Comparison of ENCODE assay signal across 8 cellular contexts in the genomic region with DNA sequence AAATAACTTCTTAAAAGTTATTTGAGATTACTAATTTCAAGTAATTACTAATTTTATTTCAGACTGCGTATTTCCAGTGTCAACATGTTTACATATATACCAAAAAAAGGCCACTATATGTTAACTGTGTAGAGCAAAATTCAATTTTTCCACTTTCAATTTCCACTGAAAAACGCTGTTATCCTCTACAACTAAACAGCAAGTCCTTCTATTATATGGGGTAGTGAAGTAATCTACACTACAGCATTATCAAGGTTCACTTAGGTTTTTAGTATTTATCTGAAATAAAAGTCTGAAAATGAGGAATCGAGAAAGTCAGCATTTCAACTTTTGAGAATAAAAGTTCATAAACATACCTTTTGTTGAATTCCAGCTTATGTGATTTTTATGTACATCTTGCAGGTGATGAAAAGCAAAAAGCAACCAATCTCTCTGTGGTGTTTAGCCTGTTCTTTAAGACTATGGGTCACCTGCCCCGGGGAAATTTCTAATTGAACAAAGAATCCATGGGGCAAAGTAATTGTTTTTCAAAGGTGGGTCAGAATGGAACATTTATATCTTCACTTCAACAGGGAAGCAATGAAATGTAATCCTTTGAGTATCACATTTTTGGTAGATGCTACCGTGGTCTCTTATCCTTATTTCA. TPM values are rescaled to one million over a fixed set of nuclear protein-coding genes. Genes with fewer than 3 reads are reported as not detected.
DNase-seq lines count a peak whose midpoint lies in the region; ATAC-seq and TF ChIP-seq lines count a peak whose summit lies in the region.

No MANE protein-coding gene starts in this region.

- no peaks in the 10 kb centered on the region for H3K27me3 Mint-ChIP-seq in activated naive CD4-positive, alpha-beta T cell treated with anti-CD3 and anti-CD28 coated beads, Interleukin-2, amount 50 U/mL, for 24 hours

- peaks cover 70% of the 10 kb centered on the region for H3K36me3 Mint-ChIP-seq in activated naive CD4-positive, alpha-beta T cell treated with anti-CD3 and anti-CD28 coated beads, Interleukin-2, amount 50 U/mL, for 24 hours

- peaks cover 10% of the 10 kb centered on the region for H3K4me1 Mint-ChIP-seq in activated naive CD4-positive, alpha-beta T cell treated with anti-CD3 and anti-CD28 coated beads, Interleukin-2, amount 50 U/mL, for 24 hours

- intact Hi-C loops in adrenal gland (cut with DNase I), result loop anchor here in 1 of 2 donors (10.0 kb wide), 3 partner anchors 328 to 758 kb away; no protein-coding TSS in a partner anchor
- intact Hi-C loops in lower lobe of right lung (cut with DNase I), result no loop called here

- no peaks in the 10 kb centered on the region for H3K9me3 Mint-ChIP-seq in activated naive CD4-positive, alpha-beta T cell treated with anti-CD3 and anti-CD28 coated beads, Interleukin-2, amount 50 U/mL, for 24 hours

- DNase-seq in activated naive CD4-positive, alpha-beta T cell treated with Interleukin-2 at 50 U/mL for 16 hours, result no peak
- DNase-seq in adrenal gland (no peak), lower lobe of right lung (no peak), upper lobe of left lung (no peak), SK-N-DZ (ENCODE audit: low spot score) (no peak), mucosa of gallbladder (ENCODE audit: low spot score) (no peak)

- H3K36me3 ChIP-seq in adrenal gland (replicated peaks in 1 of 2) (peaks cover 0 to 21% of the 10 kb centered on the region in 2 donors), lower lobe of right lung (peaks cover 22% of the 10 kb centered on the region), upper lobe of left lung (peaks cover 0 to 31% (median 2%) of the 10 kb centered on the region in 4 donors)

- no peak for TF ChIP-seq EP300 in upper lobe of left lung (IDR thresholded peaks at IDR 0.05)

- H3K4me3 ChIP-seq in adrenal gland, result peak overlapping the region in 2 of 4 donors; percentile 23 to 94
- peak overlapping the region; percentile 87 for H3K4me3 ChIP-seq in lower lobe of right lung
- peak overlapping the region; percentile 63 to 87 (median 78) for H3K4me3 ChIP-seq in upper lobe of left lung

- H3K4me3 Mint-ChIP-seq in activated naive CD4-positive, alpha-beta T cell treated with anti-CD3 and anti-CD28 coated beads, Interleukin-2, amount 50 U/mL, for 24 hours, result peak overlapping the region; percentile 97

- H3K27me3 ChIP-seq in adrenal gland, result no peaks in the 10 kb centered on the region
- no peaks in the 10 kb centered on the region for H3K27me3 ChIP-seq in lower lobe of right lung (ENCODE audit: low read depth)
- H3K27me3 ChIP-seq in upper lobe of left lung, result no peaks in the 10 kb centered on the region

- 8 to 18% (median 12%) methylated on average over 5 of the region's 5 CpGs for WGBS in adrenal gland, 4 donors
- WGBS in upper lobe of left lung, 2 donors, result 11 to 13% methylated on average over 5 of the region's 5 CpGs

- H3K4me1 ChIP-seq in adrenal gland (replicated peaks in 1 of 2) (peaks cover 16 to 44% of the 10 kb centered on the region in 2 donors), lower lobe of right lung (peaks cover 21% of the 10 kb centered on the region), upper lobe of left lung (peaks cover 4 to 15% (median 9%) of the 10 kb centered on the region in 4 donors)

- H3K27ac Mint-ChIP-seq in activated naive CD4-positive, alpha-beta T cell treated with anti-CD3 and anti-CD28 coated beads, Interleukin-2, amount 50 U/mL, for 24 hours, result peak overlapping the region; percentile 99

- peak overlapping the region in 3 of 5 donors; percentile 53 to 99 (median 57) for H3K27ac ChIP-seq in adrenal gland
- H3K27ac ChIP-seq in lower lobe of right lung, result peak overlapping the region; percentile 99
- H3K27ac ChIP-seq in upper lobe of left lung, result peak overlapping the region; percentile 98 to 100 (median 99)

- ATAC-seq in lower lobe of right lung, result no peak
- no peak for ATAC-seq in upper lobe of left lung (ENCODE audit: low FRiP score in 2 of 2)
- ATAC-seq in HG02610 (IDR thresholded peaks at IDR 0.05; ENCODE audit: unreplicated experiment), result no peak

- no peak for TF ChIP-seq CTCF in adrenal gland (IDR thresholded peaks at IDR 0.05)
- no peak for TF ChIP-seq CTCF in lower lobe of right lung (IDR thresholded peaks at IDR 0.05)
- no peak for TF ChIP-seq CTCF in upper lobe of left lung (IDR thresholded peaks at IDR 0.05)

- H3K9me3 ChIP-seq in adrenal gland (replicated peaks in 1 of 3) (no peaks in the 10 kb centered on the region), lower lobe of right lung (no peaks in the 10 kb centered on the region), upper lobe of left lung (no peaks in the 10 kb centered on the region)

- TF ChIP-seq POLR2A in adrenal gland (IDR thresholded peaks at IDR 0.05) (no peak), upper lobe of left lung (IDR thresholded peaks at IDR 0.05) (no peak)

RNA-seq across cellular contexts. Expression of gene BTG1, which starts 3.3 kb away (rescaled TPM):
- total RNA-seq in adrenal gland (100 to 1,000 TPM in 3 of 8 donors, 10 to 100 TPM in 5; 26.3 to 388 (median 74.9) TPM), lower lobe of right lung (159 TPM), upper lobe of left lung (100 to 1,000 TPM in 3 of 6 donors, 10 to 100 TPM in 3; 31.4 to 177 (median 87.0) TPM), mucosa of gallbladder (235 TPM)
- 10 to 100 TPM; 34.8 to 73.5 (median 55.2) TPM for polyA plus RNA-seq in adrenal gland
- polyA plus RNA-seq in SK-N-DZ (2014; cell fraction: cytosol; rRNA removed), result 7.6 and 11.3 TPM in 2 replicates
- polyA plus RNA-seq in SK-N-DZ (2014; cell fraction: nucleus; rRNA removed), result 8.0 and 12.6 TPM in 2 replicates
